1 cellular context compared by ENCODE assay signal in genomic region chr19:7342143-7342542, GRCh38.
TF ChIP-seq lines count a peak whose summit lies in the region.

No MANE protein-coding gene starts in this region.

TF ChIP-seq in H1, 55 proteins besides CTCF, POLR2A, EP300 and RAD21:
- TF ChIP-seq SRF (IDR thresholded peaks at IDR 0.05; ENCODE audit: low read depth, low read length) (no peak), HDAC6 (IDR thresholded peaks at IDR 0.05; ENCODE audit: low read depth, low read length) (no peak), TEAD4 (IDR thresholded peaks at IDR 0.05; ENCODE audit: low read depth, low read length) (no peak), SP2 (IDR thresholded peaks at IDR 0.05; ENCODE audit: low read length) (no peak), RFX5 (IDR thresholded peaks at IDR 0.05; ENCODE audit: borderline replicate concordance, low read depth, low read length) (no peak), SP4 (IDR thresholded peaks at IDR 0.05; ENCODE audit: low read length) (no peak), CEBPB (IDR thresholded peaks at IDR 0.05; ENCODE audit: low read depth, low read length) (no peak), SIX5 (IDR thresholded peaks at IDR 0.05; ENCODE audit: low read depth, low read length) (no peak), NANOG (IDR thresholded peaks at IDR 0.05; ENCODE audit: insufficient read depth, low read depth, low read length, poor library complexity, severe bottlenecking) (no peak)
- TF ChIP-seq, protein P1, sequence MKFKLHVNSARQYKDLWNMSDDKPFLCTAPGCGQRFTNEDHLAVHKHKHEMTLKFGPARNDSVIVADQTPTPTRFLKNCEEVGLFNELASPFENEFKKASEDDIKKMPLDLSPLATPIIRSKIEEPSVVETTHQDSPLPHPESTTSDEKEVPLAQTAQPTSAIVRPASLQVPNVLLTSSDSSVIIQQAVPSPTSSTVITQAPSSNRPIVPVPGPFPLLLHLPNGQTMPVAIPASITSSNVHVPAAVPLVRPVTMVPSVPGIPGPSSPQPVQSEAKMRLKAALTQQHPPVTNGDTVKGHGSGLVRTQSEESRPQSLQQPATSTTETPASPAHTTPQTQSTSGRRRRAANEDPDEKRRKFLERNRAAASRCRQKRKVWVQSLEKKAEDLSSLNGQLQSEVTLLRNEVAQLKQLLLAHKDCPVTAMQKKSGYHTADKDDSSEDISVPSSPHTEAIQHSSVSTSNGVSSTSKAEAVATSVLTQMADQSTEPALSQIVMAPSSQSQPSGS (IDR thresholded peaks at IDR 0.05; ENCODE audit: low read length) = no peak
